ENCODE assay signal across 9 cellular contexts in genomic region chr11:3164540-3165151, GRCh38. TPM values are rescaled to one million over a fixed set of nuclear protein-coding genes. Genes with fewer than 3 reads are reported as not detected.
DNase-seq lines count a peak whose midpoint lies in the region; ATAC-seq and TF ChIP-seq lines count a peak whose summit lies in the region.
"Had no signal": no experiment of that assay in that cellular context is flagged by ENCODE, and none has a peak within 500 bp of the region (broad histone marks: within the 10 kb centered on the region; RNA-seq: fewer than 3 reads in every experiment).

No MANE protein-coding gene starts in this region.

- WGBS in ectodermal cell, 2 experiments, result 0% methylated on average over 46 of the region's 46 CpGs

- H3K36me3 ChIP-seq in ectodermal cell (ENCODE audit: control insufficient read depth, insufficient read depth, low read length) (no peaks in the 10 kb centered on the region), mucosa of descending colon (ENCODE audit: low read depth) (no peaks in the 10 kb centered on the region), vagina (no peaks in the 10 kb centered on the region)

- ATAC-seq in activated T-cell treated with anti-CD3 and anti-CD28 coated beads, Interleukin-2, amount 50 U/mL, for 4 hours, result peak; percentile 25 to 41
- ATAC-seq in mucosa of descending colon (peak; percentile 12), GM18861 (IDR thresholded peaks at IDR 0.05; ENCODE audit: unreplicated experiment) (no peak)

- no peak overlapping the region for H3K27ac ChIP-seq in ectodermal cell (ENCODE audit: insufficient read depth, low read depth, low read length, poor library complexity, severe bottlenecking)
- H3K27ac ChIP-seq in vagina, result peak overlapping the region; percentile 85

- H3K4me3 ChIP-seq in ectodermal cell (ENCODE audit: insufficient read depth, low read depth, low read length) (peak overlapping the region; percentile 69), mucosa of descending colon (peak overlapping the region; percentile 67), vagina (peak overlapping the region; percentile 67 to 87)

- no peaks in the 10 kb centered on the region for H3K9me3 Mint-ChIP-seq in activated T-cell treated with anti-CD3 and anti-CD28 coated beads, Interleukin-2, amount 50 U/mL, for 4 hours

- H3K9me3 ChIP-seq in ectodermal cell (ENCODE audit: control insufficient read depth, low read length), result no peaks in the 10 kb centered on the region
- no peaks in the 10 kb centered on the region for H3K9me3 ChIP-seq in mucosa of descending colon
- H3K9me3 ChIP-seq in vagina, result no peaks in the 10 kb centered on the region

- no peaks in the 10 kb centered on the region for H3K36me3 Mint-ChIP-seq in activated T-cell treated with anti-CD3 and anti-CD28 coated beads, Interleukin-2, amount 50 U/mL, for 4 hours (ENCODE audit: insufficient read depth)

- peaks cover 61% of the 10 kb centered on the region for H3K4me1 ChIP-seq in ectodermal cell (ENCODE audit: control insufficient read depth, insufficient read depth, low read length)
- H3K4me1 ChIP-seq in mucosa of descending colon (ENCODE audit: low read depth), result peaks cover 33% of the 10 kb centered on the region
- peaks cover 67% of the 10 kb centered on the region for H3K4me1 ChIP-seq in vagina

- peak overlapping the region; percentile 68 for H3K4me3 Mint-ChIP-seq in activated T-cell treated with anti-CD3 and anti-CD28 coated beads, Interleukin-2, amount 50 U/mL, for 4 hours

- no peak for TF ChIP-seq POLR2A in vagina (IDR thresholded peaks at IDR 0.05)

- peaks cover 27% of the 10 kb centered on the region for H3K4me1 Mint-ChIP-seq in activated T-cell treated with anti-CD3 and anti-CD28 coated beads, Interleukin-2, amount 50 U/mL, for 4 hours (ENCODE audit: low read depth)

- H3K27me3 ChIP-seq in ectodermal cell (ENCODE audit: control insufficient read depth, insufficient read depth, low read length, poor library complexity, severe bottlenecking) (peaks cover 17% of the 10 kb centered on the region), vagina (no peaks in the 10 kb centered on the region)

- peaks cover 53% of the 10 kb centered on the region for H3K27me3 Mint-ChIP-seq in activated T-cell treated with anti-CD3 and anti-CD28 coated beads, Interleukin-2, amount 50 U/mL, for 4 hours (ENCODE audit: low read depth)

- intact Hi-C loops in mucosa of descending colon (cut with DNase I, micrococcal nuclease), result no loop called here
- intact Hi-C loops in vagina (cut with DNase I), result loop anchor here (5.0 kb wide), 1 partner anchor 37 kb away; no protein-coding TSS in a partner anchor

- no peak for DNase-seq in activated T-cell treated with anti-CD3 and anti-CD28 coated beads, Interleukin-2, amount 50 U/mL, for 4 hours
- no peak for DNase-seq in activated T-cell treated with anti-CD3 and anti-CD28 coated beads, Interleukin-2, amount 50 U/mL, for 1 hour
- DNase-seq in mucosa of descending colon (peak in 1 of 3 donors; percentile 50), vagina (ENCODE audit: extremely low spot score in 2 of 2) (no peak), SKM-1 (lab: John Stamatoyannopoulos, UW; ENCODE audit: unreplicated experiment) (no peak), HuH-7 (ENCODE audit: low spot score) (no peak)

- TF ChIP-seq CTCF in mucosa of descending colon (IDR thresholded peaks at IDR 0.05) (no peak), vagina (IDR thresholded peaks at IDR 0.05) (no peak)

RNA-seq across cellular contexts. Expression of gene OSBPL5, which starts 0.5 kb away (rescaled TPM):
- 1 to 10 TPM; 2.7 to 5.0 (median 4.0) TPM for total RNA-seq in activated T-cell treated with anti-CD3 and anti-CD28 coated beads, Interleukin-2, amount 50 U/mL, for 4 hours
- polyA plus RNA-seq in ectodermal cell (2013, experiment 1 of 4), result 21.2 TPM
- 17.4 TPM for polyA plus RNA-seq in ectodermal cell (2013, experiment 2 of 4)
- polyA plus RNA-seq in ectodermal cell (2013, experiment 3 of 4), result 15.7 TPM
- polyA plus RNA-seq in ectodermal cell (2013, experiment 4 of 4), result 16.4 TPM
- total RNA-seq in mucosa of descending colon, result 10 to 100 TPM; 43.6 to 64.1 (median 52.4) TPM
- 88.4 TPM for total RNA-seq in vagina

RNA-seq across cellular contexts. Expression of gene MRGPRG, which starts 54.0 kb away (rescaled TPM):
- total RNA-seq in activated T-cell treated with anti-CD3 and anti-CD28 coated beads, Interleukin-2, amount 50 U/mL, for 4 hours, result not detected
- not detected for polyA plus RNA-seq in ectodermal cell (2013, experiment 1 of 4)
- not detected for polyA plus RNA-seq in ectodermal cell (2013, experiment 2 of 4)
- not detected for polyA plus RNA-seq in ectodermal cell (2013, experiment 3 of 4)
- not detected for polyA plus RNA-seq in ectodermal cell (2013, experiment 4 of 4)
- not detected for total RNA-seq in mucosa of descending colon
- not detected for total RNA-seq in vagina
- total RNA-seq: T-helper 1 cell treated with Interleukin-12 subunit alpha and Interleukin-12 subunit beta and Interleukin-4 antibody, amounts not matched to agents 30 ng/mL and 1 ng/mL, for 36 hours had no signal

Comparison
In these comparisons a context has a peak if more than half of its experiments do, and no peak if none do; other contexts are left out.
1. RNA of gene OSBPL5, which starts 0.5 kb away (total RNA-seq): 88.4 TPM in vagina (single experiment) and 43.6 to 64.1 TPM in mucosa of descending colon; 2.7 to 5.0 TPM in activated T-cell treated with anti-CD3 and anti-CD28 coated beads, Interleukin-2, amount 50 U/mL, for 4 hours; every median in the first group is over 4 times any median in the second.
2. Peak in every context shown above with its lines, with median percentiles within 50 percentile points of each other: H3K4me3 ChIP-seq.